Comparison of ENCODE assay signal across 16 cellular contexts in the genomic region with DNA sequence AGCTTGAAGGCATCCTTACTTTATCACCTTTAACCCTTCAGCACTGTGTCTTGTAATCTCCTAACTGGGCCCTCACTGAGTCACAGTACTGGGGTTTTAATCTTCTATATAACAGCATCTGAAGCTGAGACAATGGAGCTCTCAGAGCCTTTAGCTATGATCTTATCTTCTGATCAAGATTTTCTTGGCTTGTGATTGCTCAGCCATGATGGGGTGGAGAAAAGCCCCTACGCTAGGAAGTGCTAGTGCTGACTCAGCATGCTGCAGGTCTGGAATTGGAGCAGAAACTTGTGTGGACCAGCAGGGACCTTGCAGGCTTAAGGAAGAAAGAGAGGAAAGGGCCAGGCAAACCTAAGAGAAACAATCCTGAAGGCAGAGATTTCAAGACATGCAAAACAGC.
DNase-seq lines count a peak whose midpoint lies in the region; ATAC-seq, FAIRE-seq and TF ChIP-seq lines count a peak whose summit lies in the region.
"Had no signal": no experiment of that assay in that cellular context is flagged by ENCODE, and none has a peak within 500 bp of the region (broad histone marks: within the 10 kb centered on the region; RNA-seq: fewer than 3 reads in every experiment).

No MANE protein-coding gene starts in this region.

- peak overlapping the region; percentile 71 for H3K9ac ChIP-seq in keratinocyte (ENCODE audit: control insufficient read depth, extremely low read depth, insufficient read depth, low read length)

- dilution Hi-C loops in keratinocyte (cut with MboI; ENCODE audit: extremely low pct_ligation_motif_present, low sequenced_read_pairs) = no loop called here

- no peak for ATAC-seq in natural killer cell treated with Interleukin-12 subunit alpha and Interleukin-12 subunit beta and Interleukin-15 and Interleukin-18, amount 100 ng/mL, for 72 hours
- ATAC-seq: naive thymus-derived CD8-positive, alpha-beta T cell; Right ventricle myocardium inferior had no signal

- DNase-seq in A172 (ENCODE audit: low spot score) (peak; percentile 75), HFFc6 (peak; percentile 79), WERI-Rb-1 (peak; percentile 63), keratinocyte (ENCODE audit: low read depth, low spot score) (no peak), GM20000 (ENCODE audit: low spot score) (no peak), NCI-H510A treated with DMSO at 0.1 percent for 48 hours (lab: John Stamatoyannopoulos, UW) (no peak), SW 1271 (lab: John Stamatoyannopoulos, UW) (no peak)
- DNase-seq in natural killer cell treated with Interleukin-12 subunit alpha and Interleukin-12 subunit beta and Interleukin-15 and Interleukin-18, amount 100 ng/mL, for 72 hours (ENCODE audit: low spot score) = no peak
- DNase-seq: activated T-cell treated with anti-CD3 and anti-CD28 coated beads, Interleukin-2, amount 50 U/mL, for 4 hours; AML-193; caudate nucleus; naive thymus-derived CD8-positive, alpha-beta T cell; NCI-H345; stimulated activated CD8-positive, alpha-beta memory T cell treated with anti-CD3 and anti-CD28 coated beads, Interleukin-4, amount 100 ng/mL, for 48 hours had no signal

- H3K4me3 ChIP-seq in WERI-Rb-1 (ENCODE audit: low read depth, low read length) = no peak overlapping the region
- H3K4me3 ChIP-seq in keratinocyte (ENCODE audit: control insufficient read depth in 2 of 3, extremely low read depth in 1 of 3, insufficient read depth in 2 of 3, low read depth in 1 of 3, low read length in 3 of 3) = no peak overlapping the region

- H3K27ac ChIP-seq in WERI-Rb-1 = peak overlapping the region; percentile 23
- peak overlapping the region; percentile 91 for H3K27ac ChIP-seq in keratinocyte (ENCODE audit: control insufficient read depth, insufficient read depth, low read length)

- no peaks in the 10 kb centered on the region for H3K27me3 ChIP-seq in WERI-Rb-1 (ENCODE audit: insufficient read depth, low read depth, severe bottlenecking)
- no peaks in the 10 kb centered on the region for H3K27me3 ChIP-seq in keratinocyte (ENCODE audit: control insufficient read depth, extremely low read depth, insufficient read depth, low read length)

- H3K4me2 ChIP-seq in keratinocyte (ENCODE audit: control insufficient read depth, extremely low read depth, insufficient read depth, low read depth, low read length) = peak overlapping the region; percentile 49

- no peaks in the 10 kb centered on the region for H3K36me3 ChIP-seq in WERI-Rb-1
- no peaks in the 10 kb centered on the region for H3K36me3 ChIP-seq in keratinocyte (ENCODE audit: control insufficient read depth in 2 of 2, extremely low read depth in 1 of 2, insufficient read depth in 2 of 2, low read length in 2 of 2)

- TF ChIP-seq CTCF in HFFc6 (IDR thresholded peaks at IDR 0.05) (no peak), WERI-Rb-1 (IDR thresholded peaks at IDR 0.05; ENCODE audit: low read depth, low read length) (no peak), keratinocyte (optimal IDR thresholded peaks at IDR 0.05 in 1 of 3, IDR thresholded peaks at IDR 0.05 in 1 of 3, conservative IDR thresholded peaks at IDR 0.05 in 1 of 3; ENCODE audit: extremely low read depth in 1 of 3, insufficient read depth in 2 of 3, low read length in 3 of 3) (no peak), GM20000 (IDR thresholded peaks at IDR 0.05; ENCODE audit: extremely low read depth, missing control alignments) (no peak)

- peaks cover 2% of the 10 kb centered on the region for H3K27me3 Mint-ChIP-seq in HFFc6 (ENCODE audit: insufficient read depth)
- H3K27me3 Mint-ChIP-seq in natural killer cell treated with Interleukin-12 subunit alpha and Interleukin-12 subunit beta and Interleukin-15 and Interleukin-18, amount 100 ng/mL, for 72 hours = no peaks in the 10 kb centered on the region

- H3K9me3 ChIP-seq in WERI-Rb-1 (ENCODE audit: severe bottlenecking) (no peaks in the 10 kb centered on the region), keratinocyte (ENCODE audit: control insufficient read depth, low read depth, low read length) (no peaks in the 10 kb centered on the region)

- no peaks in the 10 kb centered on the region for H4K20me1 ChIP-seq in keratinocyte (ENCODE audit: control insufficient read depth, extremely low read depth, insufficient read depth, low read length)

- H2AFZ ChIP-seq in keratinocyte (ENCODE audit: control insufficient read depth, low read length) = no peak overlapping the region

- H3K79me2 ChIP-seq in keratinocyte (ENCODE audit: control insufficient read depth, insufficient read depth, low read length) = no peaks in the 10 kb centered on the region

- FAIRE-seq in keratinocyte (lab: Jason Lieb, UNC) = peak; percentile 73
- FAIRE-seq: islet of Langerhans had no signal

- H3K4me1 ChIP-seq in keratinocyte (ENCODE audit: control insufficient read depth, extremely low read depth, insufficient read depth, low read length) = peaks cover 46% of the 10 kb centered on the region

- H3K4me1 Mint-ChIP-seq in HFFc6 (ENCODE audit: low read depth) = peaks cover 8% of the 10 kb centered on the region; the same call in 1 of the 2 replicates
- H3K4me1 Mint-ChIP-seq in natural killer cell treated with Interleukin-12 subunit alpha and Interleukin-12 subunit beta and Interleukin-15 and Interleukin-18, amount 100 ng/mL, for 72 hours (ENCODE audit: low read depth in 2 of 2) = peaks cover 14 to 24% of the 10 kb centered on the region in 2 donors

- no peaks in the 10 kb centered on the region for H3K9me3 Mint-ChIP-seq in HFFc6
- no peaks in the 10 kb centered on the region for H3K9me3 Mint-ChIP-seq in natural killer cell treated with Interleukin-12 subunit alpha and Interleukin-12 subunit beta and Interleukin-15 and Interleukin-18, amount 100 ng/mL, for 72 hours
- H3K9me3 Mint-ChIP-seq: activated T-cell treated with anti-CD3 and anti-CD28 coated beads, Interleukin-2, amount 50 U/mL, for 4 hours; naive thymus-derived CD8-positive, alpha-beta T cell had no signal

- no peak overlapping the region for H3K27ac Mint-ChIP-seq in HFFc6
- no peak overlapping the region for H3K27ac Mint-ChIP-seq in natural killer cell treated with Interleukin-12 subunit alpha and Interleukin-12 subunit beta and Interleukin-15 and Interleukin-18, amount 100 ng/mL, for 72 hours
- H3K27ac Mint-ChIP-seq: naive thymus-derived CD8-positive, alpha-beta T cell had no signal

- no peaks in the 10 kb centered on the region for H3K9me1 ChIP-seq in keratinocyte (ENCODE audit: control insufficient read depth, extremely low read depth, insufficient read depth, low read length)

- no peak overlapping the region for H3K4me3 Mint-ChIP-seq in HFFc6
- H3K4me3 Mint-ChIP-seq in natural killer cell treated with Interleukin-12 subunit alpha and Interleukin-12 subunit beta and Interleukin-15 and Interleukin-18, amount 100 ng/mL, for 72 hours = no peak overlapping the region
- H3K4me3 Mint-ChIP-seq: activated T-cell treated with anti-CD3 and anti-CD28 coated beads, Interleukin-2, amount 50 U/mL, for 4 hours; naive thymus-derived CD8-positive, alpha-beta T cell had no signal

- no peaks in the 10 kb centered on the region for H3K36me3 Mint-ChIP-seq in HFFc6 (ENCODE audit: low read depth)
- H3K36me3 Mint-ChIP-seq in natural killer cell treated with Interleukin-12 subunit alpha and Interleukin-12 subunit beta and Interleukin-15 and Interleukin-18, amount 100 ng/mL, for 72 hours = no peaks in the 10 kb centered on the region
- H3K36me3 Mint-ChIP-seq: naive thymus-derived CD8-positive, alpha-beta T cell had no signal

Comparison
In these comparisons a context has a peak if more than half of its experiments do, and no peak if none do; other contexts are left out.
1. DNase-seq: peak in A172 (single experiment), HFFc6 (single experiment) and WERI-Rb-1 (single experiment); none in keratinocyte (single experiment), GM20000 (single experiment), natural killer cell treated with Interleukin-12 subunit alpha and Interleukin-12 subunit beta and Interleukin-15 and Interleukin-18, amount 100 ng/mL, for 72 hours (single experiment), NCI-H510A treated with DMSO at 0.1 percent for 48 hours (single experiment) and SW 1271 (0 of 2).